In genomic region chr10:126425051-126425450, GRCh38 we compare ENCODE assay signal across 22 cellular contexts.
"Had no signal": no experiment of that assay in that cellular context is flagged by ENCODE, and none has a peak within 500 bp of the region (broad histone marks: within the 10 kb centered on the region; RNA-seq: fewer than 3 reads in every experiment).

No MANE protein-coding gene starts in this region.

- H3K27ac ChIP-seq: left lung, lower lobe of right lung, pancreas, prostate gland, sigmoid colon, spleen, suprapubic skin, thoracic aorta, tibial artery, upper lobe of left lung, vagina had no signal

- DNase-seq: hippocampal formation; left colon; left lung; lower lobe of right lung; mammary epithelial cell; mesenchymal stem cell; naive thymus-derived CD8-positive, alpha-beta T cell; pancreas; posterior cingulate gyrus; sigmoid colon; small intestine; spleen; stimulated activated CD4-positive, alpha-beta T cell treated with anti-CD3 and anti-CD28 coated beads, Interleukin-4, amount 100 ng/mL, for 24 hours; stimulated activated naive CD4-positive, alpha-beta T cell; tibial artery; upper lobe of left lung had no signal

- H3K27ac Mint-ChIP-seq: naive thymus-derived CD8-positive, alpha-beta T cell; stimulated activated effector memory CD8-positive, alpha-beta T cell treated with anti-CD3 and anti-CD28 coated beads, Interleukin-12 subunit alpha, Interleukin-12 subunit beta, amount 100 ng/mL, for 72 hours; stimulated activated naive CD8-positive, alpha-beta T cell treated with anti-CD3 and anti-CD28 coated beads, Interleukin-15, Interleukin-2, amounts not matched to agents 100 ng/mL and 50 ng/mL, for 24 hours had no signal

- H3K9me3 ChIP-seq: pancreas, prostate gland had no signal

- H3K36me3 ChIP-seq: left lung, lower lobe of right lung, pancreas, prostate gland, sigmoid colon, spleen, suprapubic skin, thoracic aorta, upper lobe of left lung, vagina had no signal

- H3K27me3 ChIP-seq: left lung, suprapubic skin, tibial artery, upper lobe of left lung, vagina had no signal

- H3K4me1 ChIP-seq: left lung, lower lobe of right lung, pancreas, prostate gland, sigmoid colon, suprapubic skin, upper lobe of left lung, vagina had no signal

- H3K4me3 Mint-ChIP-seq: stimulated activated effector memory CD8-positive, alpha-beta T cell treated with anti-CD3 and anti-CD28 coated beads, Interleukin-12 subunit alpha, Interleukin-12 subunit beta, amount 100 ng/mL, for 72 hours; stimulated activated naive CD8-positive, alpha-beta T cell treated with anti-CD3 and anti-CD28 coated beads, Interleukin-15, Interleukin-2, amounts not matched to agents 100 ng/mL and 50 ng/mL, for 24 hours had no signal

- H3K36me3 Mint-ChIP-seq: stimulated activated effector memory CD8-positive, alpha-beta T cell treated with anti-CD3 and anti-CD28 coated beads, Interleukin-12 subunit alpha, Interleukin-12 subunit beta, amount 100 ng/mL, for 72 hours had no signal

- H3K4me3 ChIP-seq: left lung, lower lobe of right lung, pancreas, prostate gland, sigmoid colon, spleen, suprapubic skin, thoracic aorta, tibial artery, upper lobe of left lung, vagina had no signal

- ATAC-seq: left colon; left lung; lower lobe of right lung; naive thymus-derived CD8-positive, alpha-beta T cell; pancreas; stimulated activated effector memory CD8-positive, alpha-beta T cell treated with anti-CD3 and anti-CD28 coated beads, Interleukin-12 subunit alpha, Interleukin-12 subunit beta, amount 100 ng/mL, for 72 hours had no signal
